24 cellular contexts compared by ENCODE assay signal in the genomic region with DNA sequence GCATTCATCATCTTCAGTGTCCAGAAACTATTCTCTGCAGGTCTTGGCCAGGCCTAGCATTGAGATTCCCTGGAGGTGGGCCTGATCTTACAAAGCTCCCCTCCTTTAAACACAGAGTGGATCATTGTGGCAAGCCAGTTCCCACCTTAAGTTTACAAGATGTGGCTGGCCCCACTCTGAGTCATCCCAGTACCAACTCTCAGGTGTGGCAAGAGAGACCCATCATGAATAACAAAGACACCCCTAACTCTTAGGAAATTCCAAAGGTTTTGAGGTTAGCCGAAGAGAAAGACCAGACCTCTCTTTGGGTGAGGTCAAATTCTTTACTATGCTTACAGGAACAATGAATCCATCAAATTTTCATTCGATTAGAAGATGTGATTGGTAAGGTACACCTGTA.
"Had no signal": no experiment of that assay in that cellular context is flagged by ENCODE, and none has a peak within 500 bp of the region (broad histone marks: within the 10 kb centered on the region; RNA-seq: fewer than 3 reads in every experiment).

No MANE protein-coding gene starts in this region.

- H3K9ac ChIP-seq: parathyroid adenoma had no signal

- H3K36me3 ChIP-seq: colonic mucosa, gastroesophageal sphincter, left ventricle myocardium inferior, lower lobe of right lung, prostate gland, right lobe of liver, tibial artery, upper lobe of right lung had no signal

- H3K27me3 ChIP-seq: colonic mucosa, gastroesophageal sphincter, right lobe of liver, tibial artery, upper lobe of right lung had no signal

- H3K79me2 ChIP-seq: parathyroid adenoma had no signal

- H2AFZ ChIP-seq: parathyroid adenoma had no signal

- DNase-seq: colonic mucosa; dermis blood vessel endothelial cell; effector CD4-positive, alpha-beta T cell; glutamatergic neuron; immature natural killer cell; kidney; left cardiac atrium; left ventricle myocardium inferior; lower lobe of right lung; mesenchymal stem cell; midbrain; retina; right lobe of liver; stimulated activated CD4-positive, alpha-beta T cell treated with anti-CD3 and anti-CD28 coated beads, Interleukin-4, amount 100 ng/mL, for 1 hour; stimulated activated CD8-positive, alpha-beta memory T cell treated with anti-CD3 and anti-CD28 coated beads, Interleukin-4, amount 100 ng/mL, for 48 hours; stimulated activated naive CD8-positive, alpha-beta T cell treated with anti-CD3 and anti-CD28 coated beads, Interleukin-15, Interleukin-2, amounts not matched to agents 100 U/mL and 50 U/mL, for 24 hours; tibial artery; upper lobe of right lung had no signal

- ATAC-seq: esophagus mucosa; gastroesophageal sphincter; left cardiac atrium; lower lobe of right lung; natural killer cell treated with Interleukin-12 subunit alpha and Interleukin-12 subunit beta and Interleukin-15 and Interleukin-18, amount 100 ng/mL, for 72 hours; right lobe of liver; stimulated activated effector memory CD8-positive, alpha-beta T cell treated with anti-CD3 and anti-CD28 coated beads, Interleukin-12 subunit alpha, Interleukin-12 subunit beta, amount 100 ng/mL, for 72 hours; stimulated activated naive CD8-positive, alpha-beta T cell treated with anti-CD3 and anti-CD28 coated beads, Interleukin-15, Interleukin-2, amounts not matched to agents 100 U/mL and 50 U/mL, for 24 hours; upper lobe of right lung had no signal

- H3K9me3 ChIP-seq: colonic mucosa, gastroesophageal sphincter, left ventricle myocardium inferior, lower lobe of right lung, prostate gland, right lobe of liver, tibial artery, upper lobe of right lung had no signal

- H3K4me1 ChIP-seq: colonic mucosa, gastroesophageal sphincter, left ventricle myocardium inferior, lower lobe of right lung, parathyroid adenoma, prostate gland, right lobe of liver, upper lobe of right lung had no signal

- H3K4me3 ChIP-seq: colonic mucosa, gastroesophageal sphincter, left ventricle myocardium inferior, lower lobe of right lung, prostate gland, right lobe of liver, tibial artery, upper lobe of right lung had no signal

- H3K27ac ChIP-seq: colonic mucosa, gastroesophageal sphincter, left ventricle myocardium inferior, lower lobe of right lung, parathyroid adenoma, prostate gland, right lobe of liver, tibial artery, upper lobe of right lung had no signal
